ENCODE assay signal across 17 cellular contexts in genomic region chr5:173093597-173093996, GRCh38. TPM values are rescaled to one million over a fixed set of nuclear protein-coding genes. Genes with fewer than 3 reads are reported as not detected.
DNase-seq lines count a peak whose midpoint lies in the region; ATAC-seq, FAIRE-seq and TF ChIP-seq lines count a peak whose summit lies in the region.
"Had no signal": no experiment of that assay in that cellular context is flagged by ENCODE, and none has a peak within 500 bp of the region (broad histone marks: within the 10 kb centered on the region; RNA-seq: fewer than 3 reads in every experiment).

No MANE protein-coding gene starts in this region.

- H3K27ac Mint-ChIP-seq in CD4-positive, alpha-beta memory T cell: peak overlapping the region in 2 of 7 donors; percentile 29 to 48
- H3K27ac Mint-ChIP-seq: stimulated activated naive CD8-positive, alpha-beta T cell treated with anti-CD3 and anti-CD28 coated beads, Interleukin-15, amount 100 ng/mL, for 72 hours had no signal

- H3K4me1 ChIP-seq in SK-N-SH (ENCODE audit: control insufficient read depth in 1 of 2, insufficient read depth in 2 of 2, low read depth in 1 of 2, low read length in 1 of 2): peaks cover 0 to 9% of the 10 kb centered on the region in 2 experiments; a peak in 1 of 4 replicates
- peaks cover 0 to 28% of the 10 kb centered on the region in 2 donors for H3K4me1 ChIP-seq in ascending aorta
- H3K4me1 ChIP-seq in keratinocyte (ENCODE audit: control insufficient read depth, extremely low read depth, insufficient read depth, low read length): peaks cover 17% of the 10 kb centered on the region
- peaks cover 18 to 37% of the 10 kb centered on the region in 2 donors for H3K4me1 ChIP-seq in thyroid gland
- H3K4me1 ChIP-seq in CD4-positive, alpha-beta memory T cell (ENCODE audit: insufficient read depth, low read length): peaks cover 7% of the 10 kb centered on the region

- CTCF ChIA-PET in SK-N-SH (lab: Yijun Ruan, JAX): no interaction called here
- CTCF ChIA-PET in CD4-positive, alpha-beta memory T cell (lab: Charles Lee; ENCODE audit: partially characterized antibody): no interaction called here

- H3K79me2 ChIP-seq in SK-N-SH (ENCODE audit: insufficient read depth): no peaks in the 10 kb centered on the region; the same call in 1 of the 2 replicates
- no peaks in the 10 kb centered on the region for H3K79me2 ChIP-seq in keratinocyte (ENCODE audit: control insufficient read depth, insufficient read depth, low read length)

- H4K20me1 ChIP-seq in SK-N-SH (ENCODE audit: insufficient read depth) (no peaks in the 10 kb centered on the region; the same call in 1 of the 2 replicates), keratinocyte (ENCODE audit: control insufficient read depth, extremely low read depth, insufficient read depth, low read length) (no peaks in the 10 kb centered on the region)

- 100% methylated on average over 3 of the region's 3 CpGs for WGBS in SK-N-SH (ENCODE audit: low lambda C conversion rate)
- WGBS in thyroid gland, 2 donors: 92 to 93% methylated on average over 3 of the region's 3 CpGs

- H2AFZ ChIP-seq in SK-N-SH (ENCODE audit: low read depth) (no peak overlapping the region), keratinocyte (ENCODE audit: control insufficient read depth, low read length) (no peak overlapping the region)

- no peak for TF ChIP-seq POLR2A in thyroid gland (IDR thresholded peaks at IDR 0.05)

- POLR2A ChIA-PET in SK-N-SH (lab: Yijun Ruan, JAX): no interaction called here
- POLR2A ChIA-PET in CD4-positive, alpha-beta memory T cell (lab: Charles Lee; ENCODE audit: partially characterized antibody): no interaction called here

- FAIRE-seq in keratinocyte (lab: Jason Lieb, UNC): peak; percentile 66
- FAIRE-seq: A204.1, frontal cortex, HTR-8/SVneo had no signal

- TF ChIP-seq CTCF in SK-N-SH (IDR thresholded peaks at IDR 0.05): no peak
- TF ChIP-seq CTCF in ascending aorta (IDR thresholded peaks at IDR 0.05): no peak
- no peak for TF ChIP-seq CTCF in keratinocyte (optimal IDR thresholded peaks at IDR 0.05 in 1 of 3, IDR thresholded peaks at IDR 0.05 in 1 of 3, conservative IDR thresholded peaks at IDR 0.05 in 1 of 3; ENCODE audit: extremely low read depth in 1 of 3, insufficient read depth in 2 of 3, low read length in 3 of 3)
- no peak for TF ChIP-seq CTCF in thyroid gland (IDR thresholded peaks at IDR 0.05)

- no peaks in the 10 kb centered on the region for H3K9me3 Mint-ChIP-seq in CD4-positive, alpha-beta memory T cell
- H3K9me3 Mint-ChIP-seq: naive thymus-derived CD8-positive, alpha-beta T cell; stimulated activated naive CD8-positive, alpha-beta T cell treated with anti-CD3 and anti-CD28 coated beads, Interleukin-15, amount 100 ng/mL, for 72 hours had no signal

- DNase-seq in SK-N-SH (no peak), ascending aorta (ENCODE audit: low spot score in 2 of 2) (no peak), keratinocyte (ENCODE audit: low read depth, low spot score) (peak; percentile 44), thyroid gland (no peak)
- no peak for DNase-seq in CD4-positive, alpha-beta memory T cell
- DNase-seq: activated T-cell treated with anti-CD3 and anti-CD28 coated beads, Interleukin-2, amount 50 U/mL, for 1 hour; islet precursor cell; naive thymus-derived CD8-positive, alpha-beta T cell; NCI-H345; right lobe of liver; stimulated activated naive CD8-positive, alpha-beta T cell treated with anti-CD3 and anti-CD28 coated beads, Interleukin-15, amount 100 ng/mL, for 72 hours had no signal

- H3K9me3 ChIP-seq in SK-N-SH: no peaks in the 10 kb centered on the region
- H3K9me3 ChIP-seq in ascending aorta: no peaks in the 10 kb centered on the region
- H3K9me3 ChIP-seq in keratinocyte (ENCODE audit: control insufficient read depth, low read depth, low read length): no peaks in the 10 kb centered on the region
- H3K9me3 ChIP-seq in thyroid gland: no peaks in the 10 kb centered on the region
- H3K9me3 ChIP-seq in CD4-positive, alpha-beta memory T cell (ENCODE audit: control insufficient read depth in 1 of 2, low read length in 2 of 2): no peaks in the 10 kb centered on the region
- H3K9me3 ChIP-seq: right lobe of liver had no signal

- TF ChIP-seq EP300 in SK-N-SH (IDR thresholded peaks at IDR 0.05; ENCODE audit: borderline replicate concordance in 1 of 2, low read depth in 1 of 2, low read length in 1 of 2): no peak

- H3K9me2 ChIP-seq in SK-N-SH: no peaks in the 10 kb centered on the region

- intact Hi-C loops in ascending aorta (cut with DNase I): no loop called here
- intact Hi-C loops in thyroid gland (cut with DNase I): no loop called here
- intact Hi-C loops in CD4-positive, alpha-beta memory T cell (cut with micrococcal nuclease): no loop called here

- H3K27me3 ChIP-seq in SK-N-SH (ENCODE audit: insufficient read depth) (no peaks in the 10 kb centered on the region), ascending aorta (no peaks in the 10 kb centered on the region), keratinocyte (ENCODE audit: control insufficient read depth, extremely low read depth, insufficient read depth, low read length) (no peaks in the 10 kb centered on the region), thyroid gland (no peaks in the 10 kb centered on the region)
- H3K27me3 ChIP-seq in CD4-positive, alpha-beta memory T cell (ENCODE audit: insufficient read depth, low read length): no peaks in the 10 kb centered on the region
- H3K27me3 ChIP-seq: right lobe of liver had no signal

- H3F3A ChIP-seq in SK-N-SH (replicated peaks; ENCODE audit: insufficient read depth): peaks cover 23% of the 10 kb centered on the region

- H3K27ac ChIP-seq in SK-N-SH (ENCODE audit: low read depth in 2 of 2, low read length in 1 of 2) (peak overlapping the region in 1 of 2 experiments; percentile 79; a peak in 3 of 4 replicates), ascending aorta (peak overlapping the region; percentile 50 to 64), keratinocyte (ENCODE audit: control insufficient read depth, insufficient read depth, low read length) (peak overlapping the region; percentile 19), thyroid gland (peak overlapping the region in 2 of 3 donors; percentile 17 to 62)
- no peak overlapping the region for H3K27ac ChIP-seq in CD4-positive, alpha-beta memory T cell (ENCODE audit: low read depth, low read length)
- H3K27ac ChIP-seq: right lobe of liver had no signal

- H3K9me1 ChIP-seq in keratinocyte (ENCODE audit: control insufficient read depth, extremely low read depth, insufficient read depth, low read length): no peaks in the 10 kb centered on the region

- H3K9ac ChIP-seq in SK-N-SH: no peak overlapping the region
- H3K9ac ChIP-seq in keratinocyte (ENCODE audit: control insufficient read depth, extremely low read depth, insufficient read depth, low read length): no peak overlapping the region

- H3K4me3 ChIP-seq in SK-N-SH (ENCODE audit: low read depth in 2 of 2, low read length in 1 of 2) (no peak overlapping the region), ascending aorta (no peak overlapping the region), keratinocyte (ENCODE audit: control insufficient read depth in 2 of 3, extremely low read depth in 1 of 3, insufficient read depth in 2 of 3, low read depth in 1 of 3, low read length in 3 of 3) (no peak overlapping the region), thyroid gland (replicated peaks in 1 of 3) (no peak overlapping the region)
- no peak overlapping the region for H3K4me3 ChIP-seq in CD4-positive, alpha-beta memory T cell (ENCODE audit: low read length in 2 of 2)
- H3K4me3 ChIP-seq: right lobe of liver had no signal

- H3K4me1 Mint-ChIP-seq in CD4-positive, alpha-beta memory T cell: peaks cover 31 to 52% (median 43%) of the 10 kb centered on the region in 4 donors

- dilution Hi-C loops in keratinocyte (cut with MboI; ENCODE audit: extremely low pct_ligation_motif_present, low sequenced_read_pairs): no loop called here

- ATAC-seq in SK-N-SH treated with all-trans-retinoic acid at 6 μM for 48 hours (peak; percentile 37; the same call in 2 of the 3 replicates), GM19455 (IDR thresholded peaks at IDR 0.05; ENCODE audit: unreplicated experiment) (no peak), HG03571 (IDR thresholded peaks at IDR 0.05; ENCODE audit: unreplicated experiment) (no peak)
- ATAC-seq: naive thymus-derived CD8-positive, alpha-beta T cell; stimulated activated naive CD8-positive, alpha-beta T cell treated with anti-CD3 and anti-CD28 coated beads, Interleukin-15, amount 100 ng/mL, for 72 hours had no signal

- H3K4me3 Mint-ChIP-seq in CD4-positive, alpha-beta memory T cell: no peak overlapping the region
- H3K4me3 Mint-ChIP-seq: naive thymus-derived CD8-positive, alpha-beta T cell; stimulated activated naive CD8-positive, alpha-beta T cell treated with anti-CD3 and anti-CD28 coated beads, Interleukin-15, amount 100 ng/mL, for 72 hours had no signal

- H3K27me3 Mint-ChIP-seq in CD4-positive, alpha-beta memory T cell: no peaks in the 10 kb centered on the region
- H3K27me3 Mint-ChIP-seq: naive thymus-derived CD8-positive, alpha-beta T cell; stimulated activated naive CD8-positive, alpha-beta T cell treated with anti-CD3 and anti-CD28 coated beads, Interleukin-15, amount 100 ng/mL, for 72 hours had no signal

- no peak overlapping the region for H3K4me2 ChIP-seq in SK-N-SH
- H3K4me2 ChIP-seq in keratinocyte (ENCODE audit: control insufficient read depth, extremely low read depth, insufficient read depth, low read depth, low read length): peak overlapping the region; percentile 31

- H3K36me3 ChIP-seq in SK-N-SH (replicated peaks in 1 of 2; ENCODE audit: control insufficient read depth in 1 of 2, insufficient read depth in 2 of 2, low read length in 1 of 2): peaks cover 7 to 17% of the 10 kb centered on the region in 2 experiments
- H3K36me3 ChIP-seq in ascending aorta: peaks cover 5 to 19% of the 10 kb centered on the region in 2 donors
- H3K36me3 ChIP-seq in keratinocyte (ENCODE audit: control insufficient read depth in 2 of 2, extremely low read depth in 1 of 2, insufficient read depth in 2 of 2, low read length in 2 of 2): no peaks in the 10 kb centered on the region
- peaks cover 10 to 12% of the 10 kb centered on the region in 2 donors for H3K36me3 ChIP-seq in thyroid gland
- H3K36me3 ChIP-seq in CD4-positive, alpha-beta memory T cell (ENCODE audit: insufficient read depth, low read length): peaks cover 18% of the 10 kb centered on the region

- H3K36me3 Mint-ChIP-seq in CD4-positive, alpha-beta memory T cell: peaks cover 34 to 43% of the 10 kb centered on the region in 2 donors

- TF ChIP-seq RAD21 in SK-N-SH (IDR thresholded peaks at IDR 0.05; ENCODE audit: low read length): no peak

RNA-seq across cellular contexts. Expression of gene CREBRF, which starts 37.4 kb away (rescaled TPM):
- polyA plus RNA-seq in SK-N-SH (2012; rRNA removed): 2.4 and 3.2 TPM in 2 replicates
- 2.5 and 2.9 TPM in 2 replicates for polyA plus RNA-seq in SK-N-SH (2012; cell fraction: cytosol; rRNA removed)
- polyA plus RNA-seq in SK-N-SH (2012; cell fraction: nucleus; rRNA removed): 6.5 and 10.1 TPM in 2 replicates
- 16.3 TPM for total RNA-seq in ascending aorta
- 1.8 to 5.0 TPM (median 4.1 TPM) in 3 replicates for polyA plus RNA-seq in keratinocyte
- 19.5 TPM for polyA plus RNA-seq in keratinocyte (2011; ENCODE audit: low read depth)
- 1.5 and 2.3 TPM in 2 replicates for polyA plus RNA-seq in keratinocyte (2011; cell fraction: cytosol; rRNA removed)
- 7.1 and 8.1 TPM in 2 replicates for polyA plus RNA-seq in keratinocyte (2011; cell fraction: nucleus; rRNA removed)
- 1.6 and 10.2 TPM in 2 replicates for polyA plus RNA-seq in keratinocyte (2012; ENCODE audit: low replicate concordance)
- polyA minus RNA-seq in keratinocyte: 5.5 to 15.1 TPM (median 8.2 TPM) in 3 replicates
- polyA minus RNA-seq in keratinocyte (2011; cell fraction: cytosol; rRNA and poly(A)+ RNA removed): 1.5 TPM
- 9.3 and 19.5 TPM in 2 replicates for polyA minus RNA-seq in keratinocyte (2011; cell fraction: nucleus; rRNA and poly(A)+ RNA removed)
- total RNA-seq in thyroid gland: 100 to 1,000 TPM in 1 of 4 donors, 10 to 100 TPM in 3; 47.7 to 125 (median 77.3) TPM
- total RNA-seq in CD4-positive, alpha-beta memory T cell: 100 to 1,000 TPM; 102 TPM
- polyA plus RNA-seq in CD4-positive, alpha-beta memory T cell: 10 to 100 TPM; 54.8 to 93.1 TPM

RNA-seq across cellular contexts. Expression of gene BNIP1, which starts 50.7 kb away (rescaled TPM):
- 16.7 and 21.1 TPM in 2 replicates for polyA plus RNA-seq in SK-N-SH (2012; rRNA removed)
- 16.8 and 18.4 TPM in 2 replicates for polyA plus RNA-seq in SK-N-SH (2012; cell fraction: cytosol; rRNA removed)
- polyA plus RNA-seq in SK-N-SH (2012; cell fraction: nucleus; rRNA removed): 18.9 and 20.6 TPM in 2 replicates
- 11.3 TPM for total RNA-seq in ascending aorta
- 14.1 to 18.2 TPM (median 14.3 TPM) in 3 replicates for polyA plus RNA-seq in keratinocyte
- polyA plus RNA-seq in keratinocyte (2011; ENCODE audit: low read depth): 6.1 TPM
- 10.8 and 13.4 TPM in 2 replicates for polyA plus RNA-seq in keratinocyte (2011; cell fraction: cytosol; rRNA removed)
- polyA plus RNA-seq in keratinocyte (2011; cell fraction: nucleus; rRNA removed): 20.4 and 20.8 TPM in 2 replicates
- 9.7 and 11.7 TPM in 2 replicates for polyA plus RNA-seq in keratinocyte (2012; ENCODE audit: low replicate concordance)
- 4.8 to 7.9 TPM (median 6.2 TPM) in 3 replicates for polyA minus RNA-seq in keratinocyte
- 4.4 TPM for polyA minus RNA-seq in keratinocyte (2011; cell fraction: cytosol; rRNA and poly(A)+ RNA removed)
- 2.1 and 3.3 TPM in 2 replicates for polyA minus RNA-seq in keratinocyte (2011; cell fraction: nucleus; rRNA and poly(A)+ RNA removed)
- 10 to 100 TPM; 12.0 to 15.9 (median 15.6) TPM for total RNA-seq in thyroid gland
- total RNA-seq in CD4-positive, alpha-beta memory T cell: 1 to 10 TPM; 7.1 to 7.7 TPM
- polyA plus RNA-seq in CD4-positive, alpha-beta memory T cell: 10 to 100 TPM; 13.5 to 29.9 TPM
